Comparison of ENCODE assay signal across 28 cellular contexts in genomic region chr9:137917795-137918194, GRCh38. TPM values are rescaled to one million over a fixed set of nuclear protein-coding genes. Genes with fewer than 3 reads are reported as not detected.
"Had no signal": no experiment of that assay in that cellular context is flagged by ENCODE, and none has a peak within 500 bp of the region (broad histone marks: within the 10 kb centered on the region; RNA-seq: fewer than 3 reads in every experiment).

No MANE protein-coding gene starts in this region.

- H3K9me3 Mint-ChIP-seq: naive B cell; naive thymus-derived CD8-positive, alpha-beta T cell; natural killer cell treated with Interleukin-12 subunit alpha and Interleukin-12 subunit beta and Interleukin-15 and Interleukin-18, amount 100 ng/mL, for 72 hours; neural crest cell; stimulated activated effector memory CD8-positive, alpha-beta T cell treated with anti-CD3 and anti-CD28 coated beads, Interleukin-12 subunit alpha, Interleukin-12 subunit beta, amount 100 ng/mL, for 72 hours; stimulated activated naive B cell treated with anti-CD40 and anti-IgM and Interleukin-4, amounts not matched to agents 10 μg/mL and 1 μg/mL and 100 μg/mL, for 72 hours; stimulated activated naive CD8-positive, alpha-beta T cell treated with anti-CD3 and anti-CD28 coated beads, Interleukin-15, amount 100 ng/mL, for 72 hours had no signal

- ATAC-seq: naive thymus-derived CD8-positive, alpha-beta T cell; pancreas; right lobe of liver; stimulated activated naive B cell treated with anti-CD40 and anti-IgM and Interleukin-4, amounts not matched to agents 10 μg/mL and 1 μg/mL and 100 μg/mL, for 72 hours; stimulated activated naive CD8-positive, alpha-beta T cell treated with anti-CD3 and anti-CD28 coated beads, Interleukin-15, amount 100 ng/mL, for 72 hours; stimulated activated naive CD8-positive, alpha-beta T cell treated with anti-CD3 and anti-CD28 coated beads, Interleukin-15, Interleukin-2, amounts not matched to agents 100 U/mL and 50 U/mL, for 24 hours; upper lobe of right lung had no signal

- H3K36me3 ChIP-seq: pancreas, prostate gland, right lobe of liver, sigmoid colon, suprapubic skin, thoracic aorta, thyroid gland, tibial nerve, upper lobe of right lung, uterus had no signal

- H3K27ac ChIP-seq: pancreas, prostate gland, right lobe of liver, sigmoid colon, suprapubic skin, thoracic aorta, thyroid gland, tibial nerve, upper lobe of right lung, uterus had no signal

- H3K27ac Mint-ChIP-seq: naive thymus-derived CD8-positive, alpha-beta T cell; natural killer cell treated with Interleukin-12 subunit alpha and Interleukin-12 subunit beta and Interleukin-15 and Interleukin-18, amount 100 ng/mL, for 72 hours; nephron progenitor cell; stimulated activated effector memory CD8-positive, alpha-beta T cell treated with anti-CD3 and anti-CD28 coated beads, Interleukin-12 subunit alpha, Interleukin-12 subunit beta, amount 100 ng/mL, for 72 hours; stimulated activated naive B cell treated with anti-CD40 and anti-IgM and Interleukin-4, amounts not matched to agents 10 μg/mL and 1 μg/mL and 100 μg/mL, for 72 hours; stimulated activated naive CD8-positive, alpha-beta T cell treated with anti-CD3 and anti-CD28 coated beads, Interleukin-15, amount 100 ng/mL, for 72 hours had no signal

- H3K36me3 Mint-ChIP-seq: naive B cell; naive thymus-derived CD8-positive, alpha-beta T cell; natural killer cell treated with Interleukin-12 subunit alpha and Interleukin-12 subunit beta and Interleukin-15 and Interleukin-18, amount 100 ng/mL, for 72 hours; stimulated activated effector memory CD8-positive, alpha-beta T cell treated with anti-CD3 and anti-CD28 coated beads, Interleukin-12 subunit alpha, Interleukin-12 subunit beta, amount 100 ng/mL, for 72 hours; stimulated activated naive B cell treated with anti-CD40 and anti-IgM and Interleukin-4, amounts not matched to agents 10 μg/mL and 1 μg/mL and 100 μg/mL, for 72 hours had no signal

- H3K4me1 ChIP-seq: pancreas, prostate gland, right lobe of liver, sigmoid colon, suprapubic skin, upper lobe of right lung, uterus had no signal

- H3K4me1 Mint-ChIP-seq: stimulated activated naive B cell treated with anti-CD40 and anti-IgM and Interleukin-4, amounts not matched to agents 10 μg/mL and 1 μg/mL and 100 μg/mL, for 72 hours; stimulated activated naive CD8-positive, alpha-beta T cell treated with anti-CD3 and anti-CD28 coated beads, Interleukin-15, amount 100 ng/mL, for 72 hours had no signal

- FAIRE-seq: pancreas, small intestine had no signal

- H3K4me3 ChIP-seq: pancreas, prostate gland, right lobe of liver, sigmoid colon, suprapubic skin, thoracic aorta, thyroid gland, tibial nerve, upper lobe of right lung, uterus had no signal

- H3K27me3 ChIP-seq: pancreas, right lobe of liver, sigmoid colon, thyroid gland, tibial nerve, upper lobe of right lung, uterus had no signal

- H3K4me3 Mint-ChIP-seq: naive B cell; naive thymus-derived CD8-positive, alpha-beta T cell; natural killer cell treated with Interleukin-12 subunit alpha and Interleukin-12 subunit beta and Interleukin-15 and Interleukin-18, amount 100 ng/mL, for 72 hours; nephron progenitor cell; neural crest cell; stimulated activated effector memory CD8-positive, alpha-beta T cell treated with anti-CD3 and anti-CD28 coated beads, Interleukin-12 subunit alpha, Interleukin-12 subunit beta, amount 100 ng/mL, for 72 hours; stimulated activated naive B cell treated with anti-CD40 and anti-IgM and Interleukin-4, amounts not matched to agents 10 μg/mL and 1 μg/mL and 100 μg/mL, for 72 hours; stimulated activated naive CD8-positive, alpha-beta T cell treated with anti-CD3 and anti-CD28 coated beads, Interleukin-15, amount 100 ng/mL, for 72 hours had no signal

- DNase-seq: naive B cell; naive thymus-derived CD8-positive, alpha-beta T cell; nephron progenitor cell; occipital lobe; pancreas; right cardiac atrium; right lobe of liver; sigmoid colon; small intestine; stimulated activated CD4-positive, alpha-beta T cell treated with anti-CD3 and anti-CD28 coated beads, Interleukin-15, amount 100 ng/mL, for 24 hours; stimulated activated CD4-positive, alpha-beta T cell treated with anti-CD3 and anti-CD28 coated beads, Interleukin-2, amount 100 ng/mL, for 24 hours; stimulated activated CD4-positive, alpha-beta T cell treated with anti-CD3 and anti-CD28 coated beads, Interleukin-2, amount 100 ng/mL, for 48 hours; stimulated activated CD4-positive, alpha-beta T cell treated with anti-CD3 and anti-CD28 coated beads, Interleukin-4, amount 100 ng/mL, for 24 hours; stimulated activated naive B cell treated with anti-CD40 and anti-IgM and Interleukin-4, amounts not matched to agents 10 μg/mL and 1 μg/mL and 100 μg/mL, for 72 hours; stimulated activated naive CD8-positive, alpha-beta T cell treated with anti-CD3 and anti-CD28 coated beads, Interleukin-15, amount 100 ng/mL, for 72 hours; stimulated activated naive CD8-positive, alpha-beta T cell treated with anti-CD3 and anti-CD28 coated beads, Interleukin-15, Interleukin-2, amounts not matched to agents 100 U/mL and 50 U/mL, for 24 hours; thyroid gland; trophoblast cell; upper lobe of right lung; uterus had no signal

- H3K9me3 ChIP-seq: pancreas, prostate gland, right lobe of liver, sigmoid colon, suprapubic skin, thoracic aorta, thyroid gland, tibial nerve, upper lobe of right lung, uterus had no signal

RNA-seq across cellular contexts. Expression of gene CACNA1B, which starts 40.2 kb away (rescaled TPM):
- total RNA-seq: myocyte; naive thymus-derived CD8-positive, alpha-beta T cell; right lobe of liver had no signal
